Comparison of ENCODE assay signal across 8 cellular contexts in genomic region chrX:49186125-49187027, GRCh38. TPM values are rescaled to one million over a fixed set of nuclear protein-coding genes. Genes with fewer than 3 reads are reported as not detected.
A peak's percentile ranks its signal among the peaks of the same experiment; 100 is the strongest.
DNase-seq lines count a peak whose midpoint lies in the region; ATAC-seq and TF ChIP-seq lines count a peak whose summit lies in the region.

A gene with protein sequence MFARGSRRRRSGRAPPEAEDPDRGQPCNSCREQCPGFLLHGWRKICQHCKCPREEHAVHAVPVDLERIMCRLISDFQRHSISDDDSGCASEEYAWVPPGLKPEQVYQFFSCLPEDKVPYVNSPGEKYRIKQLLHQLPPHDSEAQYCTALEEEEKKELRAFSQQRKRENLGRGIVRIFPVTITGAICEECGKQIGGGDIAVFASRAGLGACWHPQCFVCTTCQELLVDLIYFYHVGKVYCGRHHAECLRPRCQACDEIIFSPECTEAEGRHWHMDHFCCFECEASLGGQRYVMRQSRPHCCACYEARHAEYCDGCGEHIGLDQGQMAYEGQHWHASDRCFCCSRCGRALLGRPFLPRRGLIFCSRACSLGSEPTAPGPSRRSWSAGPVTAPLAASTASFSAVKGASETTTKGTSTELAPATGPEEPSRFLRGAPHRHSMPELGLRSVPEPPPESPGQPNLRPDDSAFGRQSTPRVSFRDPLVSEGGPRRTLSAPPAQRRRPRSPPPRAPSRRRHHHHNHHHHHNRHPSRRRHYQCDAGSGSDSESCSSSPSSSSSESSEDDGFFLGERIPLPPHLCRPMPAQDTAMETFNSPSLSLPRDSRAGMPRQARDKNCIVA (minus strand): TSS chrX:49186373. CDS start chrX:49186297, 76 bp downstream.

- CTCF ChIA-PET in HCT116 (lab: Charles Lee): interaction anchor here (0.6 kb wide), 1 partner anchor 638 kb away, joined by 3 read pairs; no protein-coding TSS in a partner anchor

- H4K20me1 ChIP-seq in HCT116 (ENCODE audit: insufficient read depth): no peaks in the 10 kb centered on the region

- H3K27ac Mint-ChIP-seq in activated CD4-positive, alpha-beta T cell treated with anti-CD3 and anti-CD28 coated beads, Interleukin-2, amount 10 ng/mL, durations not matched to agents 24 days and 14 days: peak within 1 kb of the TSS; percentile 89

- H3K27ac ChIP-seq in HCT116 (ENCODE audit: low read depth, low read length) (peak within 1 kb of the TSS; percentile 84), duodenal mucosa (ENCODE audit: low read depth, low read length) (peak within 1 kb of the TSS; percentile 66)

- intact Hi-C loops in HCT116 (cut with micrococcal nuclease): no loop called here
- intact Hi-C loops in activated CD4-positive, alpha-beta T cell treated with anti-CD3 and anti-CD28 coated beads, Interleukin-2, amount 10 ng/mL, durations not matched to agents 24 days and 14 days (cut with micrococcal nuclease): no loop called here

- H3K4me1 ChIP-seq in HCT116 (ENCODE audit: control insufficient read depth in 1 of 2, insufficient read depth in 2 of 2, low read length in 2 of 2): peaks cover 14 to 37% of the 10 kb centered on the region in 2 experiments
- H3K4me1 ChIP-seq in duodenal mucosa (ENCODE audit: control insufficient read depth in 1 of 2, insufficient read depth in 2 of 2, low read length in 2 of 2): peaks cover 0 to 5% of the 10 kb centered on the region in 2 donors

- H3K4me2 ChIP-seq in HCT116 (ENCODE audit: low read length): peak within 1 kb of the TSS; percentile 89

- H3K79me2 ChIP-seq in HCT116 (ENCODE audit: insufficient read depth, low read length): peaks cover 24% of the 10 kb centered on the region

- no peaks in the 10 kb centered on the region for H3K9me2 ChIP-seq in HCT116 (ENCODE audit: insufficient read depth)

- no peaks in the 10 kb centered on the region for H3K9me3 Mint-ChIP-seq in activated CD4-positive, alpha-beta T cell treated with anti-CD3 and anti-CD28 coated beads, Interleukin-2, amount 10 ng/mL, durations not matched to agents 24 days and 14 days

- H3K36me3 ChIP-seq in HCT116 (ENCODE audit: control insufficient read depth in 1 of 2, insufficient read depth in 2 of 2, low read length in 2 of 2) (peaks cover 3% of the 10 kb centered on the region in 2 experiments; a peak in 2 of 4 replicates), duodenal mucosa (ENCODE audit: control insufficient read depth in 1 of 2, insufficient read depth in 2 of 2, low read length in 2 of 2) (peaks cover 0 to 3% of the 10 kb centered on the region in 2 donors)

- H3K9ac ChIP-seq in HCT116 (ENCODE audit: low read length) (peak within 1 kb of the TSS; percentile 82), duodenal mucosa (ENCODE audit: low read depth in 1 of 2, low read length in 2 of 2) (peak within 1 kb of the TSS; percentile 60 to 73)

- no peak for TF ChIP-seq RAD21 in HCT116 (IDR thresholded peaks at IDR 0.05; ENCODE audit: low read depth)

- DNase-seq in DMS 273 (lab: John Stamatoyannopoulos, UW; ENCODE audit: unreplicated experiment) (peak; percentile 94), HCT116 (ENCODE audit: low read depth, low spot score) (no peak), NCI-H2171 treated with DMSO at 0.1 percent for 48 hours (lab: John Stamatoyannopoulos, UW) (peak; percentile 52), lung microvascular endothelial cell (ENCODE audit: low read depth in 2 of 2) (peak; percentile 57 to 73), epidermal melanocyte (ENCODE audit: insufficient read length, low spot score) (no peak)
- peak; percentile 93 for DNase-seq in activated CD4-positive, alpha-beta T cell treated with anti-CD3 and anti-CD28 coated beads, Interleukin-2, amount 10 ng/mL, durations not matched to agents 24 days and 14 days
- DNase-seq in stimulated activated CD8-positive, alpha-beta memory T cell treated with anti-CD3 and anti-CD28 coated beads, Interleukin-4, amount 100 ng/mL, for 48 hours: peak; percentile 82

- peak within 1 kb of the TSS; percentile 71 to 81 for H3K4me3 ChIP-seq in HCT116 (replicated peaks in 1 of 2; ENCODE audit: low read depth in 1 of 2, low read length in 2 of 2)
- peak within 1 kb of the TSS; percentile 61 to 72 for H3K4me3 ChIP-seq in duodenal mucosa (ENCODE audit: low read depth in 1 of 2, low read length in 2 of 2)

- RAD21 ChIA-PET in HCT116 (lab: Charles Lee; ENCODE audit: low non-redundant PET in 1 of 2, low total read pairs in 2 of 2, uncharacterized antibody in 2 of 2, unreplicated experiment in 2 of 2): no interaction called here

- TF ChIP-seq POLR2A in HCT116 (IDR thresholded peaks at IDR 0.05; ENCODE audit: borderline replicate concordance, extremely low read depth, insufficient read depth, insufficient read length): no peak

- ATAC-seq in HCT116: peak; percentile 18

- BruUV-seq in HCT116 (replicated peaks; lab: Mats Ljungman, UMichigan): TSS peak; percentile 41

- H3K4me1 Mint-ChIP-seq in activated CD4-positive, alpha-beta T cell treated with anti-CD3 and anti-CD28 coated beads, Interleukin-2, amount 10 ng/mL, durations not matched to agents 24 days and 14 days: peaks cover 24% of the 10 kb centered on the region

- H3K36me3 Mint-ChIP-seq in activated CD4-positive, alpha-beta T cell treated with anti-CD3 and anti-CD28 coated beads, Interleukin-2, amount 10 ng/mL, durations not matched to agents 24 days and 14 days (ENCODE audit: low read depth): peaks cover 11% of the 10 kb centered on the region

- no peaks in the 10 kb centered on the region for H3K9me3 ChIP-seq in HCT116 (ENCODE audit: control insufficient read depth in 1 of 2, insufficient read depth in 1 of 2, low read depth in 1 of 2, low read length in 2 of 2)
- no peaks in the 10 kb centered on the region for H3K9me3 ChIP-seq in duodenal mucosa (ENCODE audit: control insufficient read depth in 1 of 2, low read length in 2 of 2)

- peak in 2 of 3 experiments; percentile 30 to 41; a peak in 2 of 6 replicates for TF ChIP-seq CTCF in HCT116 (IDR thresholded peaks at IDR 0.05 in 2 of 3, conservative IDR thresholded peaks at IDR 0.05 in 1 of 3; ENCODE audit: borderline replicate concordance in 1 of 3, insufficient read depth in 1 of 3, low read depth in 2 of 3, low read length in 2 of 3)

- H2AFZ ChIP-seq in HCT116 (ENCODE audit: low read depth, low read length, poor library complexity, severe bottlenecking): no peak within 1 kb of the TSS

- H3K4me3 Mint-ChIP-seq in activated CD4-positive, alpha-beta T cell treated with anti-CD3 and anti-CD28 coated beads, Interleukin-2, amount 10 ng/mL, durations not matched to agents 24 days and 14 days: peak within 1 kb of the TSS; percentile 92

- POLR2A ChIA-PET in HCT116 (lab: Charles Lee): no interaction called here

- H3K27me3 ChIP-seq in HCT116 (ENCODE audit: insufficient read depth, low read length) (no peaks in the 10 kb centered on the region), duodenal mucosa (ENCODE audit: control insufficient read depth in 1 of 2, insufficient read depth in 2 of 2, low read length in 2 of 2) (no peaks in the 10 kb centered on the region)

- H3K27me3 Mint-ChIP-seq in activated CD4-positive, alpha-beta T cell treated with anti-CD3 and anti-CD28 coated beads, Interleukin-2, amount 10 ng/mL, durations not matched to agents 24 days and 14 days: no peaks in the 10 kb centered on the region

TF ChIP-seq in HCT116, 20 proteins besides CTCF, POLR2A, EP300 and RAD21:
- TF ChIP-seq EZH2 (IDR thresholded peaks at IDR 0.05): no peak
- TF ChIP-seq SIN3A (IDR thresholded peaks at IDR 0.05; ENCODE audit: low read depth): no peak
- no peak for TF ChIP-seq FOSL1 (IDR thresholded peaks at IDR 0.05; ENCODE audit: low read depth)
- peak; percentile 23; the same call in 1 of the 2 replicates for TF ChIP-seq ZFX (IDR thresholded peaks at IDR 0.05)
- no peak for TF ChIP-seq SRF (IDR thresholded peaks at IDR 0.05; ENCODE audit: low read depth)
- TF ChIP-seq ZNF274 (IDR thresholded peaks at IDR 0.05; ENCODE audit: low read depth, low read length): no peak
- TF ChIP-seq POLR2AphosphoS5 (IDR thresholded peaks at IDR 0.05; ENCODE audit: low read depth, low read length): peak; percentile 71
- no peak for TF ChIP-seq EZH2phosphoT487 (IDR thresholded peaks at IDR 0.05; ENCODE audit: borderline replicate concordance)
- no peak for TF ChIP-seq YY1 (IDR thresholded peaks at IDR 0.05; ENCODE audit: extremely low read depth, insufficient replicate concordance, low read depth, low read length)
- no peak for TF ChIP-seq ELF1 (IDR thresholded peaks at IDR 0.05; ENCODE audit: borderline replicate concordance, low read depth)
- TF ChIP-seq ATF3 (IDR thresholded peaks at IDR 0.05): no peak
TF ChIP-seq in HCT116: peak in this region for 2.

RNA-seq across cellular contexts. Expression of the gene that starts here (rescaled TPM):
- total RNA-seq in HCT116 (2021; ENCODE audit: unreplicated experiment): 27.8 TPM
- 23.1 and 24.8 TPM in 2 replicates for polyA plus RNA-seq in HCT116 (2012)
- total RNA-seq in activated CD4-positive, alpha-beta T cell treated with anti-CD3 and anti-CD28 coated beads, Interleukin-2, amount 10 ng/mL, durations not matched to agents 24 days and 14 days: 21.9 and 22.7 TPM in 2 replicates
- total RNA-seq in lung microvascular endothelial cell: 2.8 and 3.4 TPM in 2 replicates

Comparison
In these comparisons a context has a peak if more than half of its experiments do, and no peak if none do; other contexts are left out.
1. DNase-seq: peak in DMS 273 (single experiment), NCI-H2171 treated with DMSO at 0.1 percent for 48 hours (single experiment), activated CD4-positive, alpha-beta T cell treated with anti-CD3 and anti-CD28 coated beads, Interleukin-2, amount 10 ng/mL, durations not matched to agents 24 days and 14 days (single experiment), lung microvascular endothelial cell (2 of 2) and stimulated activated CD8-positive, alpha-beta memory T cell treated with anti-CD3 and anti-CD28 coated beads, Interleukin-4, amount 100 ng/mL, for 48 hours (single experiment); none in HCT116 (single experiment) and epidermal melanocyte (single experiment).